ENCODE assay signal across 26 cellular contexts in genomic region chr15:83166830-83167229, GRCh38. TPM values are rescaled to one million over a fixed set of nuclear protein-coding genes. Genes with fewer than 3 reads are reported as not detected.
"Had no signal": no experiment of that assay in that cellular context is flagged by ENCODE, and none has a peak within 500 bp of the region (broad histone marks: within the 10 kb centered on the region; RNA-seq: fewer than 3 reads in every experiment).

No MANE protein-coding gene starts in this region.

- H3K27ac ChIP-seq: HL-60, RWPE1 had no signal

- ATAC-seq: Panc1, PC-3 had no signal

- FAIRE-seq: HTR-8/SVneo had no signal

- H3K4me1 Mint-ChIP-seq: IgD-negative memory B cell had no signal

- H3K9ac ChIP-seq: SK-N-SH had no signal

- H3K27ac Mint-ChIP-seq: IgD-negative memory B cell had no signal

- H3K4me2 ChIP-seq: SK-N-SH had no signal

- H3K36me3 Mint-ChIP-seq: IgD-negative memory B cell had no signal

- DNase-seq: MV-4-11, NCI-H1092, NCI-H1105 treated with DMSO at 0.1 percent for 48 hours, NCI-H1417 treated with DMSO at 0.1 percent for 48 hours, NCI-H146, NCI-H1694 treated with DMSO at 0.1 percent for 48 hours, NCI-H1930, NCI-H2081, NCI-H2107, NCI-H2171, NCI-H226, NCI-H446, NCI-H510A, NCI-H524 treated with DMSO at 0.1 percent for 48 hours, NCI-H69, NCI-H774, PC-3, SHP77, SK-N-SH had no signal

- H3K4me3 Mint-ChIP-seq: IgD-negative memory B cell had no signal

RNA-seq across cellular contexts. Expression of gene TM6SF1, which starts 59.4 kb away (rescaled TPM):
- total RNA-seq: LHCN-M2, MCF 10A, PC-3 had no signal
